ENCODE assay signal across 1 cellular context in the genomic region with DNA sequence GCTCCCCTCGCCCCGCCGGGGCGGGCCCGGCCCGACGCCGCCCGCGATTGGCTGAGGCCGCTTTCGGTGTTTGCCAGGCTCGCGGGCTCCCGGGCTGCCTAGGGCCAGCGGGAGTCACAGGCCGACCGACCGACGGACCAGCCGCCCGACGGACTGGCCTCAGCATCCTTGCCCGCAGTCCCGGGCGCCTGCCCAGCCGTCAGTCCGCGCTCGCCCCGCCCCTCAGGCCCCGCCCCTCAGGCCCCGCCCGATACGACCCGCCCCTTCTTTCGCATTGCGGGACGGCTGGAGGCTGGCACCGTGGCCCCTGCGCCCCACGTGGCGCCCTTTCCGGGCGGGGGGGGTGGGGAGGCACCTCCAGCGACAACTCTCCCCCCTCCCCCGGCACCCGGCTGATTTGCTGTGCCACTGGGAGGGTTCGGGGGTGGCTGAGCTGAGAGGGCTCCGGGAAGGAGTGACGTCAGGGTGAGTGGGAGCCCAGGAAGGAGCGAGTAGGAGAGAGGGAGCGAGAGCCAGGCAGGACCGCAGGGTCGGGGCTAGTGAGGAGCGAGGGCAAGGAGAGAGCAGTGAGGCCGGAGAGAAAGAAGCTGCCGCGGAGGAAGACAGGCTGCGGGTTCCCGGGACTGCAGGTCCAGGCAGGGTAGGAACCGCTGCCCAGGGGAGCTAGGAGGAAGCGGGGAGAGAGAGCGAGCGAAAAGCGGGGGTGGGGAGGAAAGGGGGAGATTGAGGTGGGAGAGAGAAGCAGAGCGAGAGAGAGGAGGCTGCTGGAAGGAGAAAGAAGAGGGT.
TF ChIP-seq lines count a peak whose summit lies in the region.

Gene ASPHD1 (plus strand): TSS at position 387 of the 786 bp plus-strand sequence. CDS start 484 bp downstream, outside the sequence.

TF ChIP-seq in HepG2, 621 proteins besides CTCF, POLR2A, EP300 and RAD21 (continued from another document and continues in another):
- TF ChIP-seq ZNF576 (CRISPR knock-in tag; IDR thresholded peaks at IDR 0.05): no peak
- 0 out of 2 replicates have a peak, but pooled peaks have one; percentile 27 for TF ChIP-seq MED1 (CRISPR knock-in tag; IDR thresholded peaks at IDR 0.05)
- no peak for TF ChIP-seq ZHX2 (IDR thresholded peaks at IDR 0.05; ENCODE audit: low read depth)
- TF ChIP-seq ZHX2 (CRISPR knock-in tag; IDR thresholded peaks at IDR 0.05; ENCODE audit: borderline replicate concordance): no peak; the same call in 1 of the 2 replicates
- TF ChIP-seq FOXP1 (IDR thresholded peaks at IDR 0.05): no peak
- TF ChIP-seq FOXP1 (CRISPR knock-in tag; IDR thresholded peaks at IDR 0.05): 0 out of 2 replicates have a peak, but pooled peaks have one; percentile 4
- TF ChIP-seq RNF219 (CRISPR knock-in tag; IDR thresholded peaks at IDR 0.05): no peak
- TF ChIP-seq ZFY (CRISPR knock-in tag; IDR thresholded peaks at IDR 0.05): peak; percentile 73
- peak; percentile 67; the same call in 1 of the 2 replicates for TF ChIP-seq ZNF557 (CRISPR knock-in tag; IDR thresholded peaks at IDR 0.05)
- TF ChIP-seq, protein P1, sequence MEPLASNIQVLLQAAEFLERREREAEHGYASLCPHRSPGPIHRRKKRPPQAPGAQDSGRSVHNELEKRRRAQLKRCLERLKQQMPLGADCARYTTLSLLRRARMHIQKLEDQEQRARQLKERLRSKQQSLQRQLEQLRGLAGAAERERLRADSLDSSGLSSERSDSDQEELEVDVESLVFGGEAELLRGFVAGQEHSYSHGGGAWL (CRISPR knock-in tag; IDR thresholded peaks at IDR 0.05): peak; percentile 99
- 0 out of 2 replicates have a peak, but pooled peaks have one; percentile 59 for TF ChIP-seq IRF1 (CRISPR knock-in tag; IDR thresholded peaks at IDR 0.05; ENCODE audit: low read depth)
- TF ChIP-seq EZH2 (conservative IDR thresholded peaks at IDR 0.05; ENCODE audit: low read depth, low read length): no peak
- peak; percentile 14; the same call in 1 of the 2 replicates for TF ChIP-seq ZNF574 (CRISPR knock-in tag; IDR thresholded peaks at IDR 0.05)
- TF ChIP-seq RNF2 (conservative IDR thresholded peaks at IDR 0.05; ENCODE audit: low read depth): no peak
- no peak for TF ChIP-seq AGO1 (IDR thresholded peaks at IDR 0.05; ENCODE audit: low read depth, low read length, poor library complexity, severe bottlenecking)
- TF ChIP-seq TMF1 (CRISPR knock-in tag; IDR thresholded peaks at IDR 0.05; ENCODE audit: low read depth): no peak; the same call in 1 of the 2 replicates
- TF ChIP-seq, protein P2, sequence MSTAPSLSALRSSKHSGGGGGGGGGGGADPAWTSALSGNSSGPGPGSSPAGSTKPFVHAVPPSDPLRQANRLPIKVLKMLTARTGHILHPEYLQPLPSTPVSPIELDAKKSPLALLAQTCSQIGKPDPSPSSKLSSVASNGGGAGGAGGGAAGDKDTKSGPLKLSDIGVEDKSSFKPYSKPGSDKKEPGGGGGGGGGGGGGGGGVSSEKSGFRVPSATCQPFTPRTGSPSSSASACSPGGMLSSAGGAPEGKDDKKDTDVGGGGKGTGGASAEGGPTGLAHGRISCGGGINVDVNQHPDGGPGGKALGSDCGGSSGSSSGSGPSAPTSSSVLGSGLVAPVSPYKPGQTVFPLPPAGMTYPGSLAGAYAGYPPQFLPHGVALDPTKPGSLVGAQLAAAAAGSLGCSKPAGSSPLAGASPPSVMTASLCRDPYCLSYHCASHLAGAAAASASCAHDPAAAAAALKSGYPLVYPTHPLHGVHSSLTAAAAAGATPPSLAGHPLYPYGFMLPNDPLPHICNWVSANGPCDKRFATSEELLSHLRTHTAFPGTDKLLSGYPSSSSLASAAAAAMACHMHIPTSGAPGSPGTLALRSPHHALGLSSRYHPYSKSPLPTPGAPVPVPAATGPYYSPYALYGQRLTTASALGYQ (CRISPR knock-in tag; IDR thresholded peaks at IDR 0.05): peak; percentile 20
- peak; percentile 69 for TF ChIP-seq UBTF (CRISPR knock-in tag; IDR thresholded peaks at IDR 0.05)
- peak; percentile 44 for TF ChIP-seq ARID5B (CRISPR knock-in tag; IDR thresholded peaks at IDR 0.05)
- TF ChIP-seq, protein P3, sequence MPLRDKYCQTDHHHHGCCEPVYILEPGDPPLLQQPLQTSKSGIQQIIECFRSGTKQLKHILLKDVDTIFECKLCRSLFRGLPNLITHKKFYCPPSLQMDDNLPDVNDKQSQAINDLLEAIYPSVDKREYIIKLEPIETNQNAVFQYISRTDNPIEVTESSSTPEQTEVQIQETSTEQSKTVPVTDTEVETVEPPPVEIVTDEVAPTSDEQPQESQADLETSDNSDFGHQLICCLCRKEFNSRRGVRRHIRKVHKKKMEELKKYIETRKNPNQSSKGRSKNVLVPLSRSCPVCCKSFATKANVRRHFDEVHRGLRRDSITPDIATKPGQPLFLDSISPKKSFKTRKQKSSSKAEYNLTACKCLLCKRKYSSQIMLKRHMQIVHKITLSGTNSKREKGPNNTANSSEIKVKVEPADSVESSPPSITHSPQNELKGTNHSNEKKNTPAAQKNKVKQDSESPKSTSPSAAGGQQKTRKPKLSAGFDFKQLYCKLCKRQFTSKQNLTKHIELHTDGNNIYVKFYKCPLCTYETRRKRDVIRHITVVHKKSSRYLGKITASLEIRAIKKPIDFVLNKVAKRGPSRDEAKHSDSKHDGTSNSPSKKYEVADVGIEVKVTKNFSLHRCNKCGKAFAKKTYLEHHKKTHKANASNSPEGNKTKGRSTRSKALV (CRISPR knock-in tag; IDR thresholded peaks at IDR 0.05): 0 out of 2 replicates have a peak, but pooled peaks have one; percentile 85
- TF ChIP-seq PHF8 (CRISPR knock-in tag; IDR thresholded peaks at IDR 0.05): no peak; the same call in 1 of the 2 replicates
- TF ChIP-seq ZNF282 (IDR thresholded peaks at IDR 0.05; ENCODE audit: partially characterized antibody): no peak
- peak; percentile 65 for TF ChIP-seq NFYC (CRISPR knock-in tag; IDR thresholded peaks at IDR 0.05)
- peak; percentile 71 for TF ChIP-seq HOXA7 (CRISPR knock-in tag; IDR thresholded peaks at IDR 0.05)
